Comparison of ENCODE assay signal across 1 cellular context in the genomic region with DNA sequence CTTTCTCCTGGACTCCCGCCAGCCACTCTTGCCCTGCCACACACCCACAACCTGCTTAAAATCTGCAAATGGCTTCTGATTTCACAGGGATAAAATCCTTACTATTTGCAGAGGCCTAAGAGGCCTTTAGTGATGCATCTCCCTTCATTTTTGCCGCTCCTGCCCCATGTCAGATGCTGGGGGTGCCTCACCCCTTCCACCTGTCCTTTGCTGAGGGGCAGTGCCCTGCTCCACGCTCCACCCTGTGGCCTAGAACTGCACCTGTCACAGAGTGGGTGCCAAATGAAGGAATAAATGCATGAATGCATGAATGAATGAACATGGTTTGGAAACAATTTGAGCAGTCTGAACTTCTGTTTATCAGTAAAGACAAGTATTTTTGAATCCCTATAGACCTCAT.
TF ChIP-seq lines count a peak whose summit lies in the region.

No MANE protein-coding gene starts in this region.

TF ChIP-seq in WTC11, 78 proteins besides CTCF, POLR2A, EP300 and RAD21 (continued from another document):
- TF ChIP-seq, protein P1, sequence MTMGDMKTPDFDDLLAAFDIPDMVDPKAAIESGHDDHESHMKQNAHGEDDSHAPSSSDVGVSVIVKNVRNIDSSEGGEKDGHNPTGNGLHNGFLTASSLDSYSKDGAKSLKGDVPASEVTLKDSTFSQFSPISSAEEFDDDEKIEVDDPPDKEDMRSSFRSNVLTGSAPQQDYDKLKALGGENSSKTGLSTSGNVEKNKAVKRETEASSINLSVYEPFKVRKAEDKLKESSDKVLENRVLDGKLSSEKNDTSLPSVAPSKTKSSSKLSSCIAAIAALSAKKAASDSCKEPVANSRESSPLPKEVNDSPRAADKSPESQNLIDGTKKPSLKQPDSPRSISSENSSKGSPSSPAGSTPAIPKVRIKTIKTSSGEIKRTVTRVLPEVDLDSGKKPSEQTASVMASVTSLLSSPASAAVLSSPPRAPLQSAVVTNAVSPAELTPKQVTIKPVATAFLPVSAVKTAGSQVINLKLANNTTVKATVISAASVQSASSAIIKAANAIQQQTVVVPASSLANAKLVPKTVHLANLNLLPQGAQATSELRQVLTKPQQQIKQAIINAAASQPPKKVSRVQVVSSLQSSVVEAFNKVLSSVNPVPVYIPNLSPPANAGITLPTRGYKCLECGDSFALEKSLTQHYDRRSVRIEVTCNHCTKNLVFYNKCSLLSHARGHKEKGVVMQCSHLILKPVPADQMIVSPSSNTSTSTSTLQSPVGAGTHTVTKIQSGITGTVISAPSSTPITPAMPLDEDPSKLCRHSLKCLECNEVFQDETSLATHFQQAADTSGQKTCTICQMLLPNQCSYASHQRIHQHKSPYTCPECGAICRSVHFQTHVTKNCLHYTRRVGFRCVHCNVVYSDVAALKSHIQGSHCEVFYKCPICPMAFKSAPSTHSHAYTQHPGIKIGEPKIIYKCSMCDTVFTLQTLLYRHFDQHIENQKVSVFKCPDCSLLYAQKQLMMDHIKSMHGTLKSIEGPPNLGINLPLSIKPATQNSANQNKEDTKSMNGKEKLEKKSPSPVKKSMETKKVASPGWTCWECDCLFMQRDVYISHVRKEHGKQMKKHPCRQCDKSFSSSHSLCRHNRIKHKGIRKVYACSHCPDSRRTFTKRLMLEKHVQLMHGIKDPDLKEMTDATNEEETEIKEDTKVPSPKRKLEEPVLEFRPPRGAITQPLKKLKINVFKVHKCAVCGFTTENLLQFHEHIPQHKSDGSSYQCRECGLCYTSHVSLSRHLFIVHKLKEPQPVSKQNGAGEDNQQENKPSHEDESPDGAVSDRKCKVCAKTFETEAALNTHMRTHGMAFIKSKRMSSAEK (CRISPR knock-in tag; IDR thresholded peaks at IDR 0.05; ENCODE audit: borderline replicate concordance) = no peak
- no peak for TF ChIP-seq GTF2I (CRISPR knock-in tag; conservative IDR thresholded peaks at IDR 0.05)
- TF ChIP-seq KAT7 (CRISPR knock-in tag; IDR thresholded peaks at IDR 0.05; ENCODE audit: borderline replicate concordance) = no peak
- TF ChIP-seq, protein P2, sequence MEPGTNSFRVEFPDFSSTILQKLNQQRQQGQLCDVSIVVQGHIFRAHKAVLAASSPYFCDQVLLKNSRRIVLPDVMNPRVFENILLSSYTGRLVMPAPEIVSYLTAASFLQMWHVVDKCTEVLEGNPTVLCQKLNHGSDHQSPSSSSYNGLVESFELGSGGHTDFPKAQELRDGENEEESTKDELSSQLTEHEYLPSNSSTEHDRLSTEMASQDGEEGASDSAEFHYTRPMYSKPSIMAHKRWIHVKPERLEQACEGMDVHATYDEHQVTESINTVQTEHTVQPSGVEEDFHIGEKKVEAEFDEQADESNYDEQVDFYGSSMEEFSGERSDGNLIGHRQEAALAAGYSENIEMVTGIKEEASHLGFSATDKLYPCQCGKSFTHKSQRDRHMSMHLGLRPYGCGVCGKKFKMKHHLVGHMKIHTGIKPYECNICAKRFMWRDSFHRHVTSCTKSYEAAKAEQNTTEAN (CRISPR knock-in tag; IDR thresholded peaks at IDR 0.05) = no peak
- no peak for TF ChIP-seq ZNF423 (CRISPR knock-in tag; IDR thresholded peaks at IDR 0.05)
- TF ChIP-seq, protein P3, sequence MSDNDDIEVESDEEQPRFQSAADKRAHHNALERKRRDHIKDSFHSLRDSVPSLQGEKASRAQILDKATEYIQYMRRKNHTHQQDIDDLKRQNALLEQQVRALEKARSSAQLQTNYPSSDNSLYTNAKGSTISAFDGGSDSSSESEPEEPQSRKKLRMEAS (CRISPR knock-in tag; IDR thresholded peaks at IDR 0.05) = no peak
- no peak for TF ChIP-seq GABPB1 (CRISPR knock-in tag; IDR thresholded peaks at IDR 0.05)
- no peak for TF ChIP-seq NFE2L1 (CRISPR knock-in tag; IDR thresholded peaks at IDR 0.05)
- TF ChIP-seq, protein P4, sequence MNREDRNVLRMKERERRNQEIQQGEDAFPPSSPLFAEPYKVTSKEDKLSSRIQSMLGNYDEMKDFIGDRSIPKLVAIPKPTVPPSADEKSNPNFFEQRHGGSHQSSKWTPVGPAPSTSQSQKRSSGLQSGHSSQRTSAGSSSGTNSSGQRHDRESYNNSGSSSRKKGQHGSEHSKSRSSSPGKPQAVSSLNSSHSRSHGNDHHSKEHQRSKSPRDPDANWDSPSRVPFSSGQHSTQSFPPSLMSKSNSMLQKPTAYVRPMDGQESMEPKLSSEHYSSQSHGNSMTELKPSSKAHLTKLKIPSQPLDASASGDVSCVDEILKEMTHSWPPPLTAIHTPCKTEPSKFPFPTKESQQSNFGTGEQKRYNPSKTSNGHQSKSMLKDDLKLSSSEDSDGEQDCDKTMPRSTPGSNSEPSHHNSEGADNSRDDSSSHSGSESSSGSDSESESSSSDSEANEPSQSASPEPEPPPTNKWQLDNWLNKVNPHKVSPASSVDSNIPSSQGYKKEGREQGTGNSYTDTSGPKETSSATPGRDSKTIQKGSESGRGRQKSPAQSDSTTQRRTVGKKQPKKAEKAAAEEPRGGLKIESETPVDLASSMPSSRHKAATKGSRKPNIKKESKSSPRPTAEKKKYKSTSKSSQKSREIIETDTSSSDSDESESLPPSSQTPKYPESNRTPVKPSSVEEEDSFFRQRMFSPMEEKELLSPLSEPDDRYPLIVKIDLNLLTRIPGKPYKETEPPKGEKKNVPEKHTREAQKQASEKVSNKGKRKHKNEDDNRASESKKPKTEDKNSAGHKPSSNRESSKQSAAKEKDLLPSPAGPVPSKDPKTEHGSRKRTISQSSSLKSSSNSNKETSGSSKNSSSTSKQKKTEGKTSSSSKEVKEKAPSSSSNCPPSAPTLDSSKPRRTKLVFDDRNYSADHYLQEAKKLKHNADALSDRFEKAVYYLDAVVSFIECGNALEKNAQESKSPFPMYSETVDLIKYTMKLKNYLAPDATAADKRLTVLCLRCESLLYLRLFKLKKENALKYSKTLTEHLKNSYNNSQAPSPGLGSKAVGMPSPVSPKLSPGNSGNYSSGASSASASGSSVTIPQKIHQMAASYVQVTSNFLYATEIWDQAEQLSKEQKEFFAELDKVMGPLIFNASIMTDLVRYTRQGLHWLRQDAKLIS (CRISPR knock-in tag; IDR thresholded peaks at IDR 0.05; ENCODE audit: borderline replicate concordance) = no peak
- TF ChIP-seq PRRX2 (CRISPR knock-in tag; IDR thresholded peaks at IDR 0.05) = no peak
